ENCODE assay signal across 9 cellular contexts in the genomic region with DNA sequence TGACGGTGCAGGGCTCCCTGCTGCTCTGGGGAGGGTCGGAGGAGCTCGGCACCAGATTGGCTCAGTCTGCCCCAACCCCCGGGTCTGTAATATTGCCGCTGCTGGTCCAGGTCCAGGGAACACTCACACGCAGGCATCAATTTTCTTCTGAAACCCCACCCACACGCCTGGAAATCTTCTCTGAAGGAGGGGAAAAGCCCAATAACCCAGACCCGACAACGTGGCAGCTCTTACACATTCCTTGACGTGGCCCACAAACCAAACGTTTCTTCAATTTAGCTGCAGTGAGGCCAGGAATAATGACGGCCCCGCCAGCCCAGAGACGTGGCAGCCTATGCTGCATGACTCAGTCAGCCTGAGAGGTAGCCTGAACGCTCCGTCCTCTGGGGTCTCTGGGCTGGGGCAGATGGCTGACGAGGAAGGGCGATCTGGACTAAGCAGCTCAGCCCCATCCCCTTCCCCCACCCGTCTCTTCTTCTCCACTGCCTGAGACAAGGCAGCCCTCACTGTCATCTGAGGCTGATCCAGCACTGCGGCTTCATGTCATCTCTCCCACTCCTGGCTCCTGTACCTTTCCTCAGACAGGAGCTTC. TPM values are rescaled to one million over a fixed set of nuclear protein-coding genes. Genes with fewer than 3 reads are reported as not detected.
DNase-seq lines count a peak whose midpoint lies in the region; ATAC-seq and TF ChIP-seq lines count a peak whose summit lies in the region.
"Had no signal": no experiment of that assay in that cellular context is flagged by ENCODE, and none has a peak within 500 bp of the region (broad histone marks: within the 10 kb centered on the region; RNA-seq: fewer than 3 reads in every experiment).

No MANE protein-coding gene starts in this region.

- POLR2A ChIA-PET in GM10248 (lab: Yijun Ruan, JAX), result interaction anchor here (0.6 kb wide), 1 partner anchor 10 kb away, joined by 3 read pairs; the partner anchor contains the start of gene SPARC

- peak; percentile 92 for DNase-seq in GM03348 (ENCODE audit: low spot score)
- peak; percentile 99 for DNase-seq in adipocyte (ENCODE audit: low read depth)
- DNase-seq in right cardiac atrium, result peak; percentile 83 to 90 (median 87)
- peak; percentile 87 for DNase-seq in retinal pigment epithelial cell (ENCODE audit: low read depth)
- DNase-seq in midbrain (lab: John Stamatoyannopoulos, UW), result no peak
- DNase-seq in stimulated activated naive CD4-positive, alpha-beta T cell (lab: John Stamatoyannopoulos, UW), result no peak
- DNase-seq in GM10248 (ENCODE audit: extremely low spot score), result no peak
- no peak for DNase-seq in NCI-H1417 (lab: John Stamatoyannopoulos, UW)
- DNase-seq: posterior cingulate gyrus had no signal

- intact Hi-C loops in right cardiac atrium (cut with DNase I), result no loop called here

- CTCF ChIA-PET in GM10248 (lab: Yijun Ruan, JAX), result interaction anchor here (0.8 to 7.4 kb wide), 13 partner anchors 9 to 44 kb away, joined by 3 to 25 read pairs (median 4); partner anchors contain the start of gene SPARC

- peak overlapping the region; percentile 95 for H3K27ac ChIP-seq in right cardiac atrium (ENCODE audit: low read length)

- peak overlapping the region; percentile 69 for H3K4me3 ChIP-seq in adipocyte (ENCODE audit: low read length)
- H3K4me3 ChIP-seq in right cardiac atrium (ENCODE audit: low read length), result no peak overlapping the region
- H3K4me3 ChIP-seq in retinal pigment epithelial cell (ENCODE audit: low read length), result no peak overlapping the region

- H3K4me1 ChIP-seq in adipocyte (ENCODE audit: control insufficient read depth, insufficient read depth, low read length) (peaks cover 67% of the 10 kb centered on the region), right cardiac atrium (ENCODE audit: control insufficient read depth, insufficient read depth, low read length) (no peaks in the 10 kb centered on the region)

- H3K9ac ChIP-seq in adipocyte (ENCODE audit: low read length), result peak overlapping the region; percentile 98

- no peak for TF ChIP-seq CTCF in retinal pigment epithelial cell (conservative IDR thresholded peaks at IDR 0.05; ENCODE audit: low read depth, low read length)
- no peak for TF ChIP-seq CTCF in GM10248 (IDR thresholded peaks at IDR 0.05; ENCODE audit: control extremely low read depth, extremely low read depth, low read depth, missing control alignments)

- H3K9me3 ChIP-seq in adipocyte (ENCODE audit: control insufficient read depth, low read length) (no peaks in the 10 kb centered on the region), right cardiac atrium (ENCODE audit: control insufficient read depth, low read length) (no peaks in the 10 kb centered on the region)

- no peaks in the 10 kb centered on the region for H3K36me3 ChIP-seq in adipocyte (ENCODE audit: control insufficient read depth, insufficient read depth, low read length, severe bottlenecking)

- WGBS in right cardiac atrium, result 40% methylated on average over 20 of the region's 20 CpGs

- H3K27me3 ChIP-seq in adipocyte (replicated peaks; ENCODE audit: control insufficient read depth, insufficient read depth, low read length) (no peaks in the 10 kb centered on the region), right cardiac atrium (ENCODE audit: control insufficient read depth, insufficient read depth) (no peaks in the 10 kb centered on the region)

- peak; percentile 73 to 74 for ATAC-seq in right cardiac atrium

RNA-seq across cellular contexts. Expression of gene SPARC, which starts 9.9 kb away (rescaled TPM):
- 100 to 1,000 TPM; 440 to 896 (median 629) TPM for total RNA-seq in right cardiac atrium
- 301 TPM for polyA plus RNA-seq in right cardiac atrium

Comparison
In these comparisons a context has a peak if more than half of its experiments do, and no peak if none do; other contexts are left out.
1. DNase-seq: peak in GM03348 (single experiment), adipocyte (single experiment), right cardiac atrium (3 of 3) and retinal pigment epithelial cell (single experiment); none in midbrain (single experiment), stimulated activated naive CD4-positive, alpha-beta T cell (0 of 6), GM10248 (single experiment) and NCI-H1417 (0 of 3).